8 cellular contexts compared by ENCODE assay signal in the genomic region with DNA sequence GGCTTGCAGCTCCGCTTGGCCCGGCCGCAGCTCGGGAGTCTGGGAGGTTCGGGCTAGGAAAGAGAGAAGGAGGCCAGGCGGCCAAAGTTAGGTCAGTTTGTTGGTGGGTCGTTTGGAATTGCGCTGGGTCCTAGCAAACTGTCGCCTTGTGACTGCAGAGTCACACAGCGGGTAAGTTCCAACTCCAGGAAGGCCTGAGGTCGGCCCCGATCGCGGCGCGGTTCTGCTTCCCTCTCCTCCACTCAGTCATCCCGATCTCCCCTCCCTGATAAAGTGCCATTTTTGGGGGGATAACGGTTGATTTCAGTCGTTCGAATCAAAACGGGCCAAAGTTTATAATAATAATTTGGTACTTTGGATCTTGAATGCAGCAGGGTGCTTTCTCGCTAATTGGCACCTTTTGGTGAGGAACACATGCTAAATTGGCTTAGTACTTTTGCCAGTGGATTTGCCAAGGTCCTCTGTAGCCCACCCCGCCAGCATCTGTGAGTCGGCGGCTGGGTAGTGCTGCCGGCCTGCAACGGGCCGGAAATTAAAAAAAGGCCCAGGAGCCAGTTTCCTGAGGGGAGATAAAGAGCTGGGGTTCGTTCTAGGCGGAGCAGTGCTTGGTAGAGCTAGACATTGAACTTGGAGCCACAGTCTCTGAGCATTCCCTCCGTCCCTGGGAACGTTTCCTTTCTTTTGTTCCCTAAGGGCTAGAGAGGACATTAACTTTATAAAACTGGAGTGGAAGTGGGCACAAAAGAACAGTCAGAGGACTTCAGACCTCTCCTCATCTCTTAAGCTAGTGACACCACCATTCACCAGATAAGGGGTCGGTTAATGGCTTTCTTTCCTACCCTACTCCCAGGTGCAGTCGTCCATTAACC. TPM values are rescaled to one million over a fixed set of nuclear protein-coding genes. Genes with fewer than 3 reads are reported as not detected.
DNase-seq lines count a peak whose midpoint lies in the region; ATAC-seq and TF ChIP-seq lines count a peak whose summit lies in the region.

No MANE protein-coding gene starts in this region.

- H3K36me3 ChIP-seq in thymus (ENCODE audit: control insufficient read depth, insufficient read depth), result peaks cover 6% of the 10 kb centered on the region

- H3K27ac ChIP-seq in thymus (ENCODE audit: low read depth), result peak overlapping the region; percentile 89

- no peaks in the 10 kb centered on the region for H3K27me3 ChIP-seq in thymus (ENCODE audit: control insufficient read depth, insufficient read depth)

- DNase-seq in Daoy (ENCODE audit: low read depth) (peak; percentile 41), HFF-Myc (ENCODE audit: extremely low read depth, low read depth) (no peak), choroid plexus epithelial cell (ENCODE audit: low read depth) (peak; percentile 42), lung microvascular endothelial cell (ENCODE audit: low read depth in 2 of 2) (peak; percentile 52 to 55)

- peak; percentile 32 for ATAC-seq in SK-N-SH treated with all-trans-retinoic acid at 6 μM for 48 hours
- ATAC-seq in GM18868 (IDR thresholded peaks at IDR 0.05; ENCODE audit: unreplicated experiment), result no peak
- ATAC-seq in GM21360 (IDR thresholded peaks at IDR 0.05; ENCODE audit: unreplicated experiment), result no peak

- peak overlapping the region; percentile 95 for H3K4me3 ChIP-seq in HFF-Myc (replicated peaks; ENCODE audit: low read depth, low read length)
- H3K4me3 ChIP-seq in choroid plexus epithelial cell (ENCODE audit: low read depth, low read length), result peak overlapping the region; percentile 90
- peak overlapping the region; percentile 80 for H3K4me3 ChIP-seq in thymus (ENCODE audit: low read length)

- peaks cover 18% of the 10 kb centered on the region for H3K4me1 ChIP-seq in thymus (ENCODE audit: control insufficient read depth, insufficient read depth, low read length)

- 3% methylated on average over 34 of the region's 34 CpGs for WGBS in thymus

- no peaks in the 10 kb centered on the region for H3K9me3 ChIP-seq in thymus (ENCODE audit: control insufficient read depth)

- TF ChIP-seq CTCF in HFF-Myc (IDR thresholded peaks at IDR 0.05; ENCODE audit: low read depth, low read length, missing control alignments) (no peak), choroid plexus epithelial cell (conservative IDR thresholded peaks at IDR 0.05; ENCODE audit: low read depth, low read length) (no peak)

TF ChIP-seq in SK-N-SH treated with all-trans-retinoic acid at 6 μM for 48 hours, 23 proteins besides CTCF, POLR2A, EP300 and RAD21:
- TF ChIP-seq ZC3H10 (CRISPR knock-in tag; IDR thresholded peaks at IDR 0.05) (no peak), ZFP30 (CRISPR knock-in tag; IDR thresholded peaks at IDR 0.05) (no peak), OSR1 (CRISPR knock-in tag; IDR thresholded peaks at IDR 0.05) (no peak), ZNF565 (CRISPR knock-in tag; conservative IDR thresholded peaks at IDR 0.05; ENCODE audit: low read depth) (no peak), ZFP3 (CRISPR knock-in tag; IDR thresholded peaks at IDR 0.05) (no peak), ESRRG (CRISPR knock-in tag; IDR thresholded peaks at IDR 0.05) (no peak), SNAI2 (CRISPR knock-in tag; IDR thresholded peaks at IDR 0.05) (no peak)
- TF ChIP-seq, protein P1, sequence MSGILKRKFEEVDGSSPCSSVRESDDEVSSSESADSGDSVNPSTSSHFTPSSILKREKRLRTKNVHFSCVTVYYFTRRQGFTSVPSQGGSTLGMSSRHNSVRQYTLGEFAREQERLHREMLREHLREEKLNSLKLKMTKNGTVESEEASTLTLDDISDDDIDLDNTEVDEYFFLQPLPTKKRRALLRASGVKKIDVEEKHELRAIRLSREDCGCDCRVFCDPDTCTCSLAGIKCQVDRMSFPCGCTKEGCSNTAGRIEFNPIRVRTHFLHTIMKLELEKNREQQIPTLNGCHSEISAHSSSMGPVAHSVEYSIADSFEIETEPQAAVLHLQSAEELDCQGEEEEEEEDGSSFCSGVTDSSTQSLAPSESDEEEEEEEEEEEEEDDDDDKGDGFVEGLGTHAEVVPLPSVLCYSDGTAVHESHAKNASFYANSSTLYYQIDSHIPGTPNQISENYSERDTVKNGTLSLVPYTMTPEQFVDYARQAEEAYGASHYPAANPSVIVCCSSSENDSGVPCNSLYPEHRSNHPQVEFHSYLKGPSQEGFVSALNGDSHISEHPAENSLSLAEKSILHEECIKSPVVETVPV (CRISPR knock-in tag; IDR thresholded peaks at IDR 0.05), result no peak

RNA-seq across cellular contexts. Expression of a gene that starts 0.9 kb away (rescaled TPM):
- 62.9 and 69.3 TPM in 2 replicates for total RNA-seq in Daoy (2014; rRNA removed; shearing (Covaris generic))
- 21.4 and 23.3 TPM in 2 replicates for total RNA-seq in lung microvascular endothelial cell
- 50.1 TPM for polyA plus RNA-seq in thymus

RNA-seq across cellular contexts. Expression of a gene that starts 17.2 kb away (rescaled TPM):
- 1.2 TPM in 1 of 2 replicates, not detected in the other for total RNA-seq in Daoy (2014; rRNA removed; shearing (Covaris generic))
- under 0.01 TPM in 2 replicates for total RNA-seq in lung microvascular endothelial cell
- polyA plus RNA-seq in thymus, result 0.34 TPM
